Comparison of ENCODE assay signal across 7 cellular contexts in the genomic region with DNA sequence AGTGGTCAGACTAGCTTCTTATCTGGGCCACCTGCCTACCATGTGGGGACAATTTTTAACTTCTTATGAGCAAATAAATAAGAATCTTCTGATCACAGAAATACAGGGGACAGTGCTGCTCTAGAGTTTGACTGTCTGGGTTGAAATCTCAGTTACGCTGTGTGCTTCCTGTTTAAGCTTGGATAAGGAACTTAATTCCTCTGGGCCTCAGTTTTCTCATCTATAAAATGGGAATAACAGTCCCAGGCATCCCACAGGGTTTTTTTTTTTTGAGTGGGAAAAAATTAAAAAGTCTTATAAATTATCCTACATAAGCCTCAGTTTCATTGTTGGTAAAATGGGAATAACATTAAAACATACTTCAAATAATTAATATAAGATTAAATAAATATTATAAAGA.
"Had no signal": no experiment of that assay in that cellular context is flagged by ENCODE, and none has a peak within 500 bp of the region (broad histone marks: within the 10 kb centered on the region; RNA-seq: fewer than 3 reads in every experiment).

No MANE protein-coding gene starts in this region.

- H3K4me3 Mint-ChIP-seq: GM23338, HFFc6 had no signal

- ATAC-seq: GM23338, HCT116 had no signal

- H3K4me1 ChIP-seq: HAP-1 had no signal

- H3K4me3 ChIP-seq: GM23338, HAP-1 had no signal

- H3K9me3 Mint-ChIP-seq: GM23338, HFFc6 had no signal

- H3K9me3 ChIP-seq: HAP-1 had no signal

- DNase-seq: HFFc6, IMR-90, KBM-7 had no signal

- H3K27ac ChIP-seq: HL-60 had no signal

- H3K36me3 ChIP-seq: HAP-1 had no signal

- H2AFZ ChIP-seq: GM23338 had no signal

- H3K27ac Mint-ChIP-seq: GM23338 had no signal

- H3K4me2 ChIP-seq: GM23338 had no signal
